In the genomic region with DNA sequence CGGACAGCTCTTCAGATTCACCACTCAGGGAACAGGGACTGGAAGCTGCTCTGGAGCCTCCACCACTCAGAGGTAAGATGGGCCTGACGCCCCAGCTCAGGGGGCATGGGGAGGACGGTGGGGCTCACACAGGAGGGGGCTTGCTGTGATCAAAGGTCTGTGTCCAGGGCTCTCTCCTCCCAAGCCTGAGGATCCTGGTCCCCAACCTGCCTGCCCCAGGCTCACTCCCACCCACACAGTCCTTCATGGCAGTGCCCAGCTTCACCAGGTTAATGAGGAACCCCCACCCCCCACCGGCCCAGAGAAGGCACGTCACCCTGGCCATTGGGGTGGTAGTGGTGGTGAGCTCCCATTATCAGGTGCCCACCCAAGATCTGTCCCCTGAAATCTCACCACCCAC, we compare ENCODE assay signal across 20 cellular contexts.
DNase-seq lines count a peak whose midpoint lies in the region; ATAC-seq and TF ChIP-seq lines count a peak whose summit lies in the region.
"Had no signal": no experiment of that assay in that cellular context is flagged by ENCODE, and none has a peak within 500 bp of the region (broad histone marks: within the 10 kb centered on the region; RNA-seq: fewer than 3 reads in every experiment).

No MANE protein-coding gene starts in this region.

- no peaks in the 10 kb centered on the region for H4K20me1 ChIP-seq in osteoblast (ENCODE audit: insufficient read depth, low read length)

- no peak overlapping the region for H3K4me2 ChIP-seq in osteoblast (ENCODE audit: insufficient read depth, low read length)
- H3K4me2 ChIP-seq: A549, GM23338 had no signal

- 42% methylated on average over 2 of the region's 5 CpGs for WGBS in esophagus muscularis mucosa

- no peaks in the 10 kb centered on the region for H3K79me2 ChIP-seq in osteoblast (ENCODE audit: insufficient read depth, low read length)

- H3K4me1 Mint-ChIP-seq in glutamatergic neuron (ENCODE audit: low read depth, unreplicated experiment) = no peaks in the 10 kb centered on the region
- H3K4me1 Mint-ChIP-seq: GM23338 had no signal

- DNase-seq in activated effector memory CD4-positive, alpha-beta T cell treated with anti-CD3 and anti-CD28 coated beads, Interleukin-2, amount 50 U/mL, for 16 hours = peak; percentile 41
- DNase-seq in activated effector memory CD4-positive, alpha-beta T cell treated with Interleukin-2 at 50 U/mL for 16 hours = no peak
- DNase-seq in esophagus muscularis mucosa (ENCODE audit: extremely low spot score) (peak; percentile 62), osteoblast (ENCODE audit: insufficient read length, low spot score, missing footprints) (peak; percentile 74), glutamatergic neuron (no peak)
- no peak for DNase-seq in stimulated activated CD4-positive, alpha-beta T cell treated with anti-CD3 and anti-CD28 coated beads, Interleukin-12 subunit alpha, Interleukin-12 subunit beta, amount 100 ng/mL, for 4 hours
- DNase-seq: AML-193; Caco-2; CD4-positive, alpha-beta T cell; DMS153; DMS79; GDM1; HFFc6; IMR-90 had no signal

- peaks cover 10% of the 10 kb centered on the region for H3K27me3 Mint-ChIP-seq in glutamatergic neuron (ENCODE audit: unreplicated experiment)
- H3K27me3 Mint-ChIP-seq: CD4-positive, alpha-beta T cell had no signal

- H3K36me3 ChIP-seq in esophagus muscularis mucosa (no peaks in the 10 kb centered on the region), osteoblast (ENCODE audit: insufficient read depth, low read length) (no peaks in the 10 kb centered on the region)

- no peak for TF ChIP-seq CTCF in esophagus muscularis mucosa (IDR thresholded peaks at IDR 0.05)
- no peak for TF ChIP-seq CTCF in osteoblast (IDR thresholded peaks at IDR 0.05; ENCODE audit: extremely low read depth, low read depth, low read length)
- TF ChIP-seq CTCF in glutamatergic neuron (IDR thresholded peaks at IDR 0.05; ENCODE audit: partially characterized antibody, unreplicated experiment) = no peak

- ATAC-seq in HG02610 (IDR thresholded peaks at IDR 0.05; ENCODE audit: unreplicated experiment) = no peak
- ATAC-seq: A549, GM23338, HCT116 had no signal

- no peak for TF ChIP-seq POLR2A in esophagus muscularis mucosa (IDR thresholded peaks at IDR 0.05; ENCODE audit: low read depth)

- H3K4me3 ChIP-seq in esophagus muscularis mucosa (no peak overlapping the region), osteoblast (ENCODE audit: insufficient read depth, low read length) (no peak overlapping the region)
- H3K4me3 ChIP-seq: A549, GM23338 had no signal

- intact Hi-C loops in esophagus muscularis mucosa (cut with DNase I) = no loop called here

- H3K36me3 Mint-ChIP-seq in glutamatergic neuron (ENCODE audit: unreplicated experiment) = peaks cover 17% of the 10 kb centered on the region

- H3K9me3 Mint-ChIP-seq in glutamatergic neuron (ENCODE audit: unreplicated experiment) = peaks cover 27% of the 10 kb centered on the region

- no peaks in the 10 kb centered on the region for H3K27me3 ChIP-seq in esophagus muscularis mucosa
- H3K27me3 ChIP-seq in osteoblast (ENCODE audit: insufficient read depth, low read length) = no peaks in the 10 kb centered on the region

- H3K9me3 ChIP-seq in esophagus muscularis mucosa = peaks cover 0 to 28% (median 6%) of the 10 kb centered on the region in 4 donors
- no peaks in the 10 kb centered on the region for H3K9me3 ChIP-seq in osteoblast (ENCODE audit: low read depth, low read length)
- H3K9me3 ChIP-seq: Caco-2 had no signal

- no peaks in the 10 kb centered on the region for H3K4me1 ChIP-seq in esophagus muscularis mucosa
- no peaks in the 10 kb centered on the region for H3K4me1 ChIP-seq in osteoblast (ENCODE audit: insufficient read depth, low read length)
- H3K4me1 ChIP-seq: A549, Caco-2 had no signal

- no peak for TF ChIP-seq EP300 in esophagus muscularis mucosa (IDR thresholded peaks at IDR 0.05)

- H3K27ac ChIP-seq in esophagus muscularis mucosa (replicated peaks in 1 of 4) (no peak overlapping the region), osteoblast (ENCODE audit: low read depth, low read length) (no peak overlapping the region)
- H3K27ac ChIP-seq: 22Rv1, A549, C4-2B had no signal

- no peak overlapping the region for H3K4me3 Mint-ChIP-seq in glutamatergic neuron (ENCODE audit: unreplicated experiment)
- H3K4me3 Mint-ChIP-seq: CD4-positive, alpha-beta T cell; GM23338; HFFc6 had no signal

- no peak overlapping the region for H2AFZ ChIP-seq in osteoblast (ENCODE audit: low read length)
- H2AFZ ChIP-seq: GM23338 had no signal

- no peak overlapping the region for H3K27ac Mint-ChIP-seq in glutamatergic neuron (ENCODE audit: unreplicated experiment)
- H3K27ac Mint-ChIP-seq: CD4-positive, alpha-beta T cell; GM23338; HFFc6 had no signal

Comparison
In these comparisons a context has a peak if more than half of its experiments do, and no peak if none do; other contexts are left out.
1. DNase-seq: peak in activated effector memory CD4-positive, alpha-beta T cell treated with anti-CD3 and anti-CD28 coated beads, Interleukin-2, amount 50 U/mL, for 16 hours (single experiment), esophagus muscularis mucosa (single experiment) and osteoblast (single experiment); none in activated effector memory CD4-positive, alpha-beta T cell treated with Interleukin-2 at 50 U/mL for 16 hours (single experiment), glutamatergic neuron (single experiment) and stimulated activated CD4-positive, alpha-beta T cell treated with anti-CD3 and anti-CD28 coated beads, Interleukin-12 subunit alpha, Interleukin-12 subunit beta, amount 100 ng/mL, for 4 hours (single experiment).